ENCODE assay signal across 10 cellular contexts in the genomic region with DNA sequence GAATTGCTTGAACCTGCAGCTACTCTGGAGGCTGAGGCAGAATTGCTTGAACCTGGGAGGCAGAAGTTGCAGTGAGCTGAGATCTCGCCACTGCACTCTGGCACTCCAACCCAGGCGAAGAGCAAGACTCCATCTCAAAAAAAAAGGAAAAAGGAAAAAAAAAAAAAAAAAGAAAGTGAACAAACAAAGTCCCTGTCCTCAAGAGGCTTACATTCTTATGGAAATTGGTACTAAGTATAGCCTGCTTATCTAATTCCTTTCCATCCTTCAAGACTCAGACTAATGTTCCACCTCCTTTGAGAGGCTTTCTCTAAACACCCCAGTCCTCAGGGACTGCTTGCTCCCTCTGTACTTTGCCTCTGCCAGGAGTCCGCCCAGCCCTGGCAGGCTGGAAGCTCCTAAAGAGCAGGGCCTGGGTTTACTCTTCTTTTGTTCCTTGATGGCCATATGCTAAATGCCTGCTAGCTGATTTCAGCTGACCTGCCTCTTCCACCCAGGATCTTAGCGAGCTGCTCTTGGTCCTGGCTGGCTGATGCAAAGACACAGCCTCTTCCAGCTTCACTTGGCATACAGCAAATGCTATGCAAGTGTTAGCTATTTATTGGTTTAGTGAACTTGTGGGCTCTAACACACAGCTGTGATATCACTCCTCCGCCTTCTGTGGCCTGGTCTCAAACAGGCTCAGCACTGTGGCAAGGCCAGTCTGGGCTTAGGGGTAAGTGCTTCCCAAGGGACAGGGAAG. TPM values are rescaled to one million over a fixed set of nuclear protein-coding genes. Genes with fewer than 3 reads are reported as not detected.
A peak's percentile ranks its signal among the peaks of the same experiment; 100 is the strongest.
DNase-seq lines count a peak whose midpoint lies in the region; ATAC-seq and TF ChIP-seq lines count a peak whose summit lies in the region.
"Had no signal": no experiment of that assay in that cellular context is flagged by ENCODE, and none has a peak within 500 bp of the region (broad histone marks: within the 10 kb centered on the region; RNA-seq: fewer than 3 reads in every experiment).

No MANE protein-coding gene starts in this region.

- H3K27me3 ChIP-seq in NT2/D1 (ENCODE audit: insufficient read depth, insufficient read length) (no peaks in the 10 kb centered on the region), neutrophil (no peaks in the 10 kb centered on the region)

- H3K9me3 ChIP-seq in NT2/D1 (ENCODE audit: insufficient read depth, low read length) (peaks cover 8% of the 10 kb centered on the region; the same call in 1 of the 2 replicates), neutrophil (no peaks in the 10 kb centered on the region)

- H3K4me3 ChIP-seq in NT2/D1 (ENCODE audit: insufficient read length, low read depth) (no peak overlapping the region), neutrophil (ENCODE audit: low read depth in 1 of 2, low read length in 1 of 2) (no peak overlapping the region)

- H3K9me3 Mint-ChIP-seq in activated T-cell treated with anti-CD3 and anti-CD28 coated beads, Interleukin-2, amount 50 U/mL, for 4 hours = no peaks in the 10 kb centered on the region

- H3K27ac ChIP-seq in neutrophil = peak overlapping the region; percentile 40
- H3K27ac ChIP-seq: parathyroid adenoma had no signal

- H3K4me1 ChIP-seq in NT2/D1 (ENCODE audit: insufficient read depth, insufficient read length) = peaks cover 27% of the 10 kb centered on the region
- peaks cover 40 to 47% of the 10 kb centered on the region in 2 experiments for H3K4me1 ChIP-seq in neutrophil (ENCODE audit: control insufficient read depth in 1 of 2, insufficient read depth in 1 of 2, low read depth in 1 of 2, low read length in 1 of 2)

- H3K36me3 Mint-ChIP-seq in activated T-cell treated with anti-CD3 and anti-CD28 coated beads, Interleukin-2, amount 50 U/mL, for 4 hours (ENCODE audit: insufficient read depth) = peaks cover 4% of the 10 kb centered on the region

- H3K4me1 Mint-ChIP-seq in activated T-cell treated with anti-CD3 and anti-CD28 coated beads, Interleukin-2, amount 50 U/mL, for 4 hours (ENCODE audit: low read depth) = peaks cover 50% of the 10 kb centered on the region

- H3K4me3 Mint-ChIP-seq in activated T-cell treated with anti-CD3 and anti-CD28 coated beads, Interleukin-2, amount 50 U/mL, for 4 hours = no peak overlapping the region

- peak overlapping the region; percentile 34 for H3K9ac ChIP-seq in NT2/D1 (ENCODE audit: insufficient read length, low read depth)
- H3K9ac ChIP-seq: parathyroid adenoma had no signal

- TF ChIP-seq CTCF in neutrophil (IDR thresholded peaks at IDR 0.05) (no peak), GM13977 (IDR thresholded peaks at IDR 0.05; ENCODE audit: extremely low read depth, insufficient read depth, missing control alignments) (no peak)

- DNase-seq in AG08395 (ENCODE audit: low spot score) = peak; percentile 52
- DNase-seq in NT2/D1 (ENCODE audit: low read depth, low spot score) = no peak
- peak; percentile 63 for DNase-seq in fibroblast of gingiva (ENCODE audit: low read depth)
- no peak for DNase-seq in HPDE6-E6E7 (ENCODE audit: extremely low spot score)
- DNase-seq in activated T-cell treated with anti-CD3 and anti-CD28 coated beads, Interleukin-2, amount 50 U/mL, for 4 hours = no peak
- no peak for DNase-seq in GM13977 (ENCODE audit: low spot score)
- no peak for DNase-seq in NCI-H345 (lab: John Stamatoyannopoulos, UW)
- DNase-seq: KG1 had no signal

- H3K36me3 ChIP-seq in NT2/D1 (ENCODE audit: insufficient read depth, insufficient read length, low read length) = peaks cover 25% of the 10 kb centered on the region
- peaks cover 17% of the 10 kb centered on the region for H3K36me3 ChIP-seq in neutrophil

- no peak for ATAC-seq in activated T-cell treated with anti-CD3 and anti-CD28 coated beads, Interleukin-2, amount 50 U/mL, for 4 hours

- H3K27me3 Mint-ChIP-seq in activated T-cell treated with anti-CD3 and anti-CD28 coated beads, Interleukin-2, amount 50 U/mL, for 4 hours (ENCODE audit: low read depth) = no peaks in the 10 kb centered on the region

- in situ Hi-C loops in GM13977 (cut with MboI; ENCODE audit: low pct_unique_long_range_greater_than_20kb, low sequenced_read_pairs, unreplicated experiment) = no loop called here

RNA-seq across cellular contexts. Expression of gene SLC9A1, which starts 9.8 kb away (rescaled TPM):
- total RNA-seq in activated T-cell treated with anti-CD3 and anti-CD28 coated beads, Interleukin-2, amount 50 U/mL, for 4 hours = 10 to 100 TPM; 19.8 to 21.0 (median 19.8) TPM

Comparison
In these comparisons a context has a peak if more than half of its experiments do, and no peak if none do; other contexts are left out.
1. DNase-seq: peak in AG08395 (single experiment) and fibroblast of gingiva (single experiment); none in NT2/D1 (single experiment), HPDE6-E6E7 (single experiment), activated T-cell treated with anti-CD3 and anti-CD28 coated beads, Interleukin-2, amount 50 U/mL, for 4 hours (single experiment), GM13977 (single experiment) and NCI-H345 (single experiment).